ENCODE assay signal across 13 cellular contexts in genomic region chr12:12503384-12504078, GRCh38. TPM values are rescaled to one million over a fixed set of nuclear protein-coding genes. Genes with fewer than 3 reads are reported as not detected.
DNase-seq lines count a peak whose midpoint lies in the region; ATAC-seq and TF ChIP-seq lines count a peak whose summit lies in the region.
"Had no signal": no experiment of that assay in that cellular context is flagged by ENCODE, and none has a peak within 500 bp of the region (broad histone marks: within the 10 kb centered on the region; RNA-seq: fewer than 3 reads in every experiment).

No MANE protein-coding gene starts in this region.

- peaks cover 7% of the 10 kb centered on the region for H3K36me3 Mint-ChIP-seq in activated naive CD4-positive, alpha-beta T cell treated with anti-CD3 and anti-CD28 coated beads for 36 hours (ENCODE audit: low read depth)

- intact Hi-C loops in activated naive CD4-positive, alpha-beta T cell treated with anti-CD3 and anti-CD28 coated beads for 36 hours (cut with micrococcal nuclease) = loop anchor here (1.0 to 2.0 kb wide), 3 partner anchors 21 to 127 kb away; no protein-coding TSS in a partner anchor

- H3K27ac ChIP-seq in WERI-Rb-1 = no peak overlapping the region
- H3K27ac ChIP-seq: psoas muscle had no signal

- H3K27me3 ChIP-seq in WERI-Rb-1 (ENCODE audit: insufficient read depth, low read depth, severe bottlenecking) = no peaks in the 10 kb centered on the region

- DNase-seq in activated naive CD4-positive, alpha-beta T cell treated with anti-CD3 and anti-CD28 coated beads for 36 hours = peak; percentile 41
- no peak for DNase-seq in activated naive CD4-positive, alpha-beta T cell treated with anti-CD3 and anti-CD28 coated beads, Interleukin-2, amount 50 U/mL, for 16 hours
- DNase-seq in WERI-Rb-1 = peak; percentile 24
- peak; percentile 33 for DNase-seq in central memory CD4-positive, alpha-beta T cell
- peak; percentile 42 for DNase-seq in stimulated activated naive CD8-positive, alpha-beta T cell treated with anti-CD3 and anti-CD28 coated beads, Interleukin-15, Interleukin-2, amounts not matched to agents 100 U/mL and 50 U/mL, for 24 hours
- no peak for DNase-seq in medulla oblongata (ENCODE audit: extremely low spot score)
- no peak for DNase-seq in NCI-H1417 treated with DMSO at 0.1 percent for 48 hours (lab: John Stamatoyannopoulos, UW)
- DNase-seq: erythroblast, NCI-H1048, NCI-H69, psoas muscle, SIG-M5 had no signal

- H3K9me3 Mint-ChIP-seq in activated naive CD4-positive, alpha-beta T cell treated with anti-CD3 and anti-CD28 coated beads for 36 hours = no peaks in the 10 kb centered on the region

- H3K27ac Mint-ChIP-seq in activated naive CD4-positive, alpha-beta T cell treated with anti-CD3 and anti-CD28 coated beads for 36 hours = peak overlapping the region; percentile 93

- H3K4me1 Mint-ChIP-seq in activated naive CD4-positive, alpha-beta T cell treated with anti-CD3 and anti-CD28 coated beads for 36 hours (ENCODE audit: low read depth) = peaks cover 68% of the 10 kb centered on the region

- H3K27me3 Mint-ChIP-seq in activated naive CD4-positive, alpha-beta T cell treated with anti-CD3 and anti-CD28 coated beads for 36 hours (ENCODE audit: low read depth) = no peaks in the 10 kb centered on the region

- H3K4me3 ChIP-seq in WERI-Rb-1 (ENCODE audit: low read depth, low read length) = no peak overlapping the region
- H3K4me3 ChIP-seq: psoas muscle had no signal

- 0 out of 2 replicates have a peak, but pooled peaks have one; percentile 8 for TF ChIP-seq CTCF in WERI-Rb-1 (IDR thresholded peaks at IDR 0.05; ENCODE audit: low read depth, low read length)

- peak; percentile 12 for ATAC-seq in stimulated activated naive CD8-positive, alpha-beta T cell treated with anti-CD3 and anti-CD28 coated beads, Interleukin-15, Interleukin-2, amounts not matched to agents 100 U/mL and 50 U/mL, for 24 hours
- no peak for ATAC-seq in HG02642 (IDR thresholded peaks at IDR 0.05; ENCODE audit: poor library complexity, unreplicated experiment)
- ATAC-seq: psoas muscle had no signal

- H3K36me3 ChIP-seq in WERI-Rb-1 = no peaks in the 10 kb centered on the region

- H3K4me3 Mint-ChIP-seq in activated naive CD4-positive, alpha-beta T cell treated with anti-CD3 and anti-CD28 coated beads for 36 hours = no peak overlapping the region

- CTCF ChIA-PET in activated naive CD4-positive, alpha-beta T cell treated with anti-CD3 and anti-CD28 coated beads for 36 hours (lab: Charles Lee) = interaction anchor here (0.7 to 1.8 kb wide), 13 partner anchors 10 to 234 kb away, joined by 3 to 5 read pairs (median 4); partner anchors contain the start of gene DUSP16

- H3K9me3 ChIP-seq in WERI-Rb-1 (ENCODE audit: severe bottlenecking) = no peaks in the 10 kb centered on the region
- H3K9me3 ChIP-seq: psoas muscle had no signal

RNA-seq across cellular contexts. Expression of gene DUSP16, which starts 59.1 kb away (rescaled TPM):
- total RNA-seq in activated naive CD4-positive, alpha-beta T cell treated with anti-CD3 and anti-CD28 coated beads for 36 hours = 10 to 100 TPM; 45.7 to 47.2 TPM

Comparison
In these comparisons a context has a peak if more than half of its experiments do, and no peak if none do; other contexts are left out.
1. DNase-seq: peak in activated naive CD4-positive, alpha-beta T cell treated with anti-CD3 and anti-CD28 coated beads for 36 hours (single experiment), WERI-Rb-1 (single experiment), central memory CD4-positive, alpha-beta T cell (single experiment) and stimulated activated naive CD8-positive, alpha-beta T cell treated with anti-CD3 and anti-CD28 coated beads, Interleukin-15, Interleukin-2, amounts not matched to agents 100 U/mL and 50 U/mL, for 24 hours (single experiment); none in activated naive CD4-positive, alpha-beta T cell treated with anti-CD3 and anti-CD28 coated beads, Interleukin-2, amount 50 U/mL, for 16 hours (single experiment), medulla oblongata (single experiment) and NCI-H1417 treated with DMSO at 0.1 percent for 48 hours (single experiment).